In the genomic region with DNA sequence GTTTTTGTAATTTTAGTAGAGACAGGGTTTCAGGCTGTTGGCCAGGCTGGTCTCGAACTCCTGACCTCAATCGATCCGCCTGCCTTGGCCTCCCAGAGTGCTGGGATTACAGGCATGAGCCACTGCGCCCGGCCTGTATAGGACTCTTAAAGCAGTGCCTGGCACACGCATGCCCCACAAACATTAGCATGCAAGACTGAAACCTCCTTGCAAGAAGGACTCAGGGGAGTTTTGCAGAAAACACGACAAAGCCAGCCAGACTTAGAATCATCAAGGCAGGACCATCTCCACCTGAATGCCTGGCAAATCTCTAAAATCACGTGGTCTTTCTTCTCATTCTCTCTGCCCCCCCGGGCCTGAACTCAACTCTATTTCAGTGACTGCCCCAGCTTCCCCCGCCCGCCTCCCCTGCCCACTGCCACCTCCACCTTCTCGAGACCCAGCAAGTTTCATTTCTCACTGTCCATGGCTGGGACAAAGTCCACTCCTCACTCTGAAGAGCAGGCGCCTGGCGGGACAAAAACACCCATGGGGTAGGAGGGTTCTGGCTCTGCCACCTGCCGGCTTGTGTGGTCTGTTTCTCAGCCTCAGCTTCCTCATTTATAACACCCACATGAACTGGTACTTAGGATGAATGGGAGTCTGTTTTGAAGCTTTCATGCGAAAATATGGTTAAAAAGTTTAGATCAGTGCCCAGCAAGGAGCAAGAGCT, we compare ENCODE assay signal across 8 cellular contexts. TPM values are rescaled to one million over a fixed set of nuclear protein-coding genes. Genes with fewer than 3 reads are reported as not detected.
DNase-seq lines count a peak whose midpoint lies in the region; ATAC-seq and TF ChIP-seq lines count a peak whose summit lies in the region.

No MANE protein-coding gene starts in this region.

- no TSS peak for BruUV-seq in PC-3 (replicated peaks; lab: Mats Ljungman, UMichigan)

- intact Hi-C loops in PC-3 (cut with micrococcal nuclease) (no loop called here), esophagus squamous epithelium (cut with DNase I) (no loop called here), right cardiac atrium (cut with DNase I) (no loop called here)

- H2AFZ ChIP-seq in PC-3 (ENCODE audit: low read length), result no peak overlapping the region

- POLR2A ChIA-PET in PC-3 (lab: Charles Lee; ENCODE audit: unreplicated experiment), result no interaction called here

- CTCF ChIA-PET in PC-3 (lab: Charles Lee), result interaction anchor here (0.5 to 0.7 kb wide), 3 partner anchors 16 to 41 kb away, joined by 3 to 7 read pairs (median 6); no protein-coding TSS in a partner anchor

- H3K36me3 ChIP-seq in PC-3 (ENCODE audit: low read depth, low read length) (no peaks in the 10 kb centered on the region), esophagus squamous epithelium (peaks cover 0 to 22% (median 0%) of the 10 kb centered on the region in 3 donors)

- H3K27me3 ChIP-seq in PC-3 (ENCODE audit: low read length), result no peaks in the 10 kb centered on the region
- no peaks in the 10 kb centered on the region for H3K27me3 ChIP-seq in esophagus squamous epithelium
- H3K27me3 ChIP-seq in right cardiac atrium (ENCODE audit: control insufficient read depth, insufficient read depth), result no peaks in the 10 kb centered on the region

- no peaks in the 10 kb centered on the region for H3F3A ChIP-seq in PC-3 (ENCODE audit: low read length, unreplicated experiment)

- H3K27ac ChIP-seq in PC-3 (ENCODE audit: low read length) (no peak overlapping the region), esophagus squamous epithelium (peak overlapping the region in 3 of 4 donors; percentile 21 to 96 (median 29)), right cardiac atrium (ENCODE audit: low read length) (no peak overlapping the region)

- DNase-seq in SKM-1 treated with dmso at 0.1 percent for 144 hours (lab: John Stamatoyannopoulos, UW; ENCODE audit: unreplicated experiment) (peak; percentile 39), SKM-1 (lab: John Stamatoyannopoulos, UW; ENCODE audit: unreplicated experiment) (no peak), PC-3 (no peak), esophagus squamous epithelium (lab: John Stamatoyannopoulos, UW) (no peak), right cardiac atrium (no peak), GM19240 (ENCODE audit: insufficient read length, low spot score) (no peak)
- no peak for DNase-seq in stimulated activated naive CD8-positive, alpha-beta T cell treated with anti-CD3 and anti-CD28 coated beads, Interleukin-15, Interleukin-2, amounts not matched to agents 100 U/mL and 50 U/mL, for 24 hours

- no peak for ATAC-seq in PC-3
- peak; percentile 15 for ATAC-seq in stimulated activated naive CD8-positive, alpha-beta T cell treated with anti-CD3 and anti-CD28 coated beads, Interleukin-15, Interleukin-2, amounts not matched to agents 100 U/mL and 50 U/mL, for 24 hours
- ATAC-seq in HG03196 (IDR thresholded peaks at IDR 0.05; ENCODE audit: unreplicated experiment), result no peak
- ATAC-seq in right cardiac atrium, result no peak

- H3K4me3 ChIP-seq in PC-3 (ENCODE audit: low read length) (peak overlapping the region; percentile 40; the same call in 1 of the 2 replicates), esophagus squamous epithelium (peak overlapping the region in 3 of 4 donors; percentile 7 to 90 (median 35)), right cardiac atrium (ENCODE audit: low read length) (no peak overlapping the region)

- peak overlapping the region; percentile 64 for H3K4me2 ChIP-seq in PC-3 (ENCODE audit: low read length)

- no peak for TF ChIP-seq POLR2A in esophagus squamous epithelium (IDR thresholded peaks at IDR 0.05)

- H3K4me1 ChIP-seq in PC-3 (ENCODE audit: insufficient read depth, low read length) (peaks cover 13% of the 10 kb centered on the region; the same call in 1 of the 2 replicates), esophagus squamous epithelium (peaks cover 14 to 36% (median 16%) of the 10 kb centered on the region in 3 donors), right cardiac atrium (ENCODE audit: control insufficient read depth, insufficient read depth, low read length) (peaks cover 3% of the 10 kb centered on the region)

- H3K9me3 ChIP-seq in PC-3 (ENCODE audit: low read length) (no peaks in the 10 kb centered on the region), esophagus squamous epithelium (no peaks in the 10 kb centered on the region), right cardiac atrium (ENCODE audit: control insufficient read depth, low read length) (no peaks in the 10 kb centered on the region)

- no peak overlapping the region for H3K9ac ChIP-seq in PC-3 (ENCODE audit: low read length)

- 39 to 51% methylated on average over 8 to 12 of the region's 16 CpGs for WGBS in esophagus squamous epithelium, 2 donors
- WGBS in right cardiac atrium, result 70% methylated on average over 16 of the region's 16 CpGs

- no peaks in the 10 kb centered on the region for H4K20me1 ChIP-seq in PC-3 (ENCODE audit: low read length)

- peaks cover 55% of the 10 kb centered on the region for H3K79me2 ChIP-seq in PC-3 (ENCODE audit: low read length)

- H3K9me2 ChIP-seq in PC-3 (replicated peaks; ENCODE audit: low read length), result no peaks in the 10 kb centered on the region

- TF ChIP-seq CTCF in PC-3 (conservative IDR thresholded peaks at IDR 0.05; ENCODE audit: low read depth, low read length) (no peak), esophagus squamous epithelium (IDR thresholded peaks at IDR 0.05) (peak in 1 of 6 experiments; percentile 11)

RNA-seq across cellular contexts. Expression of a gene that starts 2.4 kb away (rescaled TPM):
- total RNA-seq in PC-3 (2014; rRNA removed), result 6.5 and 17.0 TPM in 2 replicates
- total RNA-seq in esophagus squamous epithelium, result 10 to 100 TPM in 3 of 4 donors, 1 to 10 TPM in 1; 9.6 to 28.7 (median 16.8) TPM
- 1 to 10 TPM; 5.8 to 6.9 (median 6.7) TPM for total RNA-seq in right cardiac atrium
- 5.3 TPM for polyA plus RNA-seq in right cardiac atrium

RNA-seq across cellular contexts. Expression of a gene that starts 37.6 kb away (rescaled TPM):
- 28.1 and 30.6 TPM in 2 replicates for total RNA-seq in PC-3 (2014; rRNA removed)
- 10 to 100 TPM; 16.8 to 22.7 (median 18.4) TPM for total RNA-seq in esophagus squamous epithelium
- 10 to 100 TPM; 23.4 to 28.3 (median 27.9) TPM for total RNA-seq in right cardiac atrium
- 20.1 TPM for polyA plus RNA-seq in right cardiac atrium

RNA-seq across cellular contexts. Expression of a gene that starts 38.3 kb away (rescaled TPM):
- 136 and 159 TPM in 2 replicates for total RNA-seq in PC-3 (2014; rRNA removed)
- total RNA-seq in esophagus squamous epithelium, result 100 to 1,000 TPM in 3 of 4 donors, 10 to 100 TPM in 1; 67.3 to 173 (median 147) TPM
- 10 to 100 TPM; 26.5 to 32.2 (median 28.5) TPM for total RNA-seq in right cardiac atrium
- 16.9 TPM for polyA plus RNA-seq in right cardiac atrium

Comparison
In these comparisons a context has a peak if more than half of its experiments do, and no peak if none do; other contexts are left out.
1. H3K27ac ChIP-seq: peak in esophagus squamous epithelium (3 of 4); none in PC-3 (single experiment) and right cardiac atrium (single experiment).